11 cellular contexts compared by ENCODE assay signal in the genomic region with DNA sequence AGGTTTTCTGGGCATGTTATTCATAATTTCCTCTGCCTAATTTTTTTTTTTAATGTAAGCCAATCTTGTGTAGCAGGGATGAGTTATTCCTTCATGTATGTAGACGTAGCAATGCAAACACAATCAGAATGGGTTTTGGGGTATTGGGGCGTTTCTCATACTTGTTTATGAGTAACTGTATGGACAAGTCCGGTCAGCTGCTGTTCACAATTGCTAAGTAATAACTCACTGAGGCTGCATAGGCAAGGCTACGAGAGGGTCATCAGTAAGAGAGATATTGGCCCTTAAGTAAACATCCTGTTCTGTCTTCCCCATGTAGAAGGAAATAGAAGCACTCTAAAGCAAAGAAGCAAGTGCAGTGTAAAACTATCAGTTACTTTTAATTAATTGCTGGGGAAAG. TPM values are rescaled to one million over a fixed set of nuclear protein-coding genes. Genes with fewer than 3 reads are reported as not detected.
DNase-seq lines count a peak whose midpoint lies in the region; ATAC-seq, FAIRE-seq and TF ChIP-seq lines count a peak whose summit lies in the region.
"Had no signal": no experiment of that assay in that cellular context is flagged by ENCODE, and none has a peak within 500 bp of the region (broad histone marks: within the 10 kb centered on the region; RNA-seq: fewer than 3 reads in every experiment).

No MANE protein-coding gene starts in this region.

- no peaks in the 10 kb centered on the region for H3K27me3 ChIP-seq in adipocyte (replicated peaks; ENCODE audit: control insufficient read depth, insufficient read depth, low read length)

- 0 out of 5 replicates have a peak, but pooled peaks of 1 of the 2 experiments have one; percentile 6 for TF ChIP-seq RAD21 in A549 (conservative IDR thresholded peaks at IDR 0.05 in 1 of 2, IDR thresholded peaks at IDR 0.05 in 1 of 2)

- H3K36me3 ChIP-seq in adipocyte (ENCODE audit: control insufficient read depth, insufficient read depth, low read length, severe bottlenecking): peaks cover 5% of the 10 kb centered on the region

- TF ChIP-seq CTCF in A549 (IDR thresholded peaks at IDR 0.05): no peak

- no peak for TF ChIP-seq EP300 in A549 (IDR thresholded peaks at IDR 0.05)

- 0 out of 3 replicates have a peak overlapping the region, but pooled peaks have one; percentile 4 for H3K4me2 ChIP-seq in A549

- POLR2A ChIA-PET in A549 (lab: Yijun Ruan, JAX): no interaction called here

- ATAC-seq in A549 (peak; percentile 65), GM18867 (IDR thresholded peaks at IDR 0.05; ENCODE audit: unreplicated experiment) (no peak)
- ATAC-seq: activated CD4-positive, alpha-beta T cell treated with anti-CD3 and anti-CD28 coated beads for 36 hours had no signal

- CTCF ChIA-PET in A549 (lab: Yijun Ruan, JAX): interaction anchor here (0.6 kb wide), 1 partner anchor 55 kb away, joined by 3 read pairs; no protein-coding TSS in a partner anchor

- H3K9me3 ChIP-seq in A549 (no peaks in the 10 kb centered on the region), adipocyte (ENCODE audit: control insufficient read depth, low read length) (no peaks in the 10 kb centered on the region)

- no peak overlapping the region for H3K4me3 ChIP-seq in A549
- no peak overlapping the region for H3K4me3 ChIP-seq in adipocyte (ENCODE audit: low read length)

- DNase-seq in A549 (ENCODE audit: low read depth in 1 of 2, low spot score in 1 of 2): peak in 1 of 2 experiments; percentile 47
- DNase-seq in DMS53 treated with DMSO at 0.1 percent for 48 hours (lab: John Stamatoyannopoulos, UW; ENCODE audit: unreplicated experiment): peak; percentile 57
- peak; percentile 24 for DNase-seq in adipocyte (ENCODE audit: low read depth)
- DNase-seq in kidney tubule cell (ENCODE audit: low spot score): peak; percentile 46
- no peak for DNase-seq in NCI-H1092 treated with DMSO at 0.1 percent for 48 hours (lab: John Stamatoyannopoulos, UW)
- no peak for DNase-seq in caudate nucleus (lab: John Stamatoyannopoulos, UW)
- DNase-seq in superior temporal gyrus (ENCODE audit: extremely low spot score): no peak
- DNase-seq: activated CD4-positive, alpha-beta T cell treated with anti-CD3 and anti-CD28 coated beads for 36 hours; activated effector memory CD4-positive, alpha-beta T cell treated with Interleukin-2 at 50 U/mL for 16 hours; NCI-H1694 treated with DMSO at 0.1 percent for 48 hours had no signal

- FAIRE-seq in A549 (lab: Jason Lieb, UNC): no peak

- H3K4me1 ChIP-seq in A549 (peaks cover 13% of the 10 kb centered on the region; the same call in 2 of the 3 replicates), adipocyte (ENCODE audit: control insufficient read depth, insufficient read depth, low read length) (peaks cover 16% of the 10 kb centered on the region)

- H3K9ac ChIP-seq in adipocyte (ENCODE audit: low read length): no peak overlapping the region

- H3K27ac ChIP-seq in A549 (no peak overlapping the region), caudate nucleus (ENCODE audit: low read depth, low read length) (no peak overlapping the region)

- no peak for TF ChIP-seq POLR2A in A549 (IDR thresholded peaks at IDR 0.05; ENCODE audit: low read length)

- 27% methylated on average over 4 of the region's 4 CpGs for WGBS in A549 (ENCODE audit: missing lambda C conversion rate)

TF ChIP-seq in A549, 52 proteins besides CTCF, POLR2A, EP300 and RAD21:
- TF ChIP-seq FOXS1 (CRISPR knock-in tag; IDR thresholded peaks at IDR 0.05): no peak
- no peak for TF ChIP-seq ELK1 (IDR thresholded peaks at IDR 0.05; ENCODE audit: low read depth, low read length)
- no peak for TF ChIP-seq RFX5 (IDR thresholded peaks at IDR 0.05)

RNA-seq across cellular contexts. Expression of gene TARS2, which starts 9.5 kb away (rescaled TPM):
- 21.6 and 24.5 TPM in 2 replicates for polyA plus RNA-seq in A549 (2011; rRNA removed)
- polyA plus RNA-seq in A549 (2012; cell fraction: cytosol; rRNA removed): 37.5 and 42.6 TPM in 2 replicates
- 36.6 and 39.7 TPM in 2 replicates for polyA plus RNA-seq in A549 (2012; cell fraction: nucleus; rRNA removed)
- 19.4 to 21.0 TPM (median 19.8 TPM) in 3 replicates for polyA plus RNA-seq in A549 (2017; fragmentation: RNase III; extraction: RNeasy Plus Mini Kit Qiagen cat#74134 plus additional on column Dnase treatment)
- 20.7 and 31.7 TPM in 2 replicates for polyA minus RNA-seq in A549 (2011; rRNA and poly(A)+ RNA removed)

RNA-seq across cellular contexts. Expression of gene ECM1, which starts 30.2 kb away (rescaled TPM):
- polyA plus RNA-seq in A549 (2011; rRNA removed) (0.88 and 1.1 TPM in 2 replicates), A549 (2017; fragmentation: RNase III; extraction: RNeasy Plus Mini Kit Qiagen cat#74134 plus additional on column Dnase treatment) (0.77 to 1.0 TPM (median 1.0 TPM) in 3 replicates)
- polyA plus RNA-seq in A549 (2012; cell fraction: cytosol; rRNA removed): 0.91 and 0.96 TPM in 2 replicates
- polyA plus RNA-seq in A549 (2012; cell fraction: nucleus; rRNA removed): 3.9 and 4.1 TPM in 2 replicates
- 0.97 and 1.2 TPM in 2 replicates for polyA minus RNA-seq in A549 (2011; rRNA and poly(A)+ RNA removed)

RNA-seq across cellular contexts. Expression of gene FALEC, which starts 37.8 kb away (rescaled TPM):
- polyA plus RNA-seq in A549 (2011; rRNA removed): 0.36 TPM in 1 of 2 replicates, not detected in the other
- polyA plus RNA-seq in A549 (2012; cell fraction: cytosol; rRNA removed): 0.09 and 0.25 TPM in 2 replicates
- polyA plus RNA-seq in A549 (2012; cell fraction: nucleus; rRNA removed): 0.12 TPM in 1 of 2 replicates, not detected in the other
- polyA plus RNA-seq in A549 (2017; fragmentation: RNase III; extraction: RNeasy Plus Mini Kit Qiagen cat#74134 plus additional on column Dnase treatment): 0.28 to 0.80 TPM (median 0.74 TPM) in 3 replicates
- polyA minus RNA-seq in A549 (2011; rRNA and poly(A)+ RNA removed): not detected in 2 replicates

Comparison
In these comparisons a context has a peak if more than half of its experiments do, and no peak if none do; other contexts are left out.
1. DNase-seq: peak in DMS53 treated with DMSO at 0.1 percent for 48 hours (single experiment), adipocyte (single experiment) and kidney tubule cell (single experiment); none in NCI-H1092 treated with DMSO at 0.1 percent for 48 hours (single experiment), caudate nucleus (0 of 61) and superior temporal gyrus (single experiment).